ENCODE assay signal across 9 cellular contexts in the genomic region with DNA sequence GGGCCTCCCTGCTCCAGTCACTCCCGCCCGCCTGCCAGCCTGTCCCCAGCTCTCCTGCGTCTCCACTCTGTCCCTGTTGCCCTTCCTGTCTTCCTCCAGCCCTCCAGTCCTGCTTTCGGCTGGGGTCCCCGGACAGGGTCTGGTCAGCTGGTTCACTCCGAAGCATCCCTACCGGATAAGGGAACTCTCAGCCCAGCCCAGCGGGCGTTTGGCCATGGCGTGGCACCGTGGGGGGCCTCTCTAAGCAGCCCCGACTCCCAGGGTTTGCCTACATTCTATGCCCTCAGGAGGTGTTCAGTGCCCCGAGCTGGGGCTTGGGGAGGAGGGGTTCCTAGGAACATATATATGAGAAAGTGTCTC.
DNase-seq lines count a peak whose midpoint lies in the region; ATAC-seq and TF ChIP-seq lines count a peak whose summit lies in the region.
"Had no signal": no experiment of that assay in that cellular context is flagged by ENCODE, and none has a peak within 500 bp of the region (broad histone marks: within the 10 kb centered on the region; RNA-seq: fewer than 3 reads in every experiment).

No MANE protein-coding gene starts in this region.

- peaks cover 3% of the 10 kb centered on the region; the same call in 1 of the 2 replicates for H3K79me2 ChIP-seq in DND-41 (ENCODE audit: insufficient read depth, low read length)
- H3K79me2 ChIP-seq in hepatocyte: peaks cover 4% of the 10 kb centered on the region

- in situ Hi-C loops in gastrocnemius medialis (cut with MboI; ENCODE audit: low sequenced_read_pairs in 4 of 4): loop anchor here in 3 of 4 donors (5.0 to 10.0 kb wide), 4 partner anchors 47 to 509 kb away; partner anchors contain the start of gene ZFP36L2 (in 1 of the 3)

- peak overlapping the region; percentile 35 for H3K9ac ChIP-seq in DND-41 (ENCODE audit: low read depth, low read length)

- H3K4me2 ChIP-seq in DND-41 (ENCODE audit: insufficient read depth, low read length) (peak overlapping the region; percentile 13), hepatocyte (peak overlapping the region; percentile 78)

- H3K27me3 ChIP-seq in DND-41 (ENCODE audit: insufficient read depth, low read length, poor library complexity) (no peaks in the 10 kb centered on the region), hepatocyte (no peaks in the 10 kb centered on the region), gastrocnemius medialis (no peaks in the 10 kb centered on the region)

- H3K4me3 ChIP-seq in DND-41 (ENCODE audit: low read depth in 1 of 2, low read length in 2 of 2) (no peak overlapping the region), hepatocyte (no peak overlapping the region), gastrocnemius medialis (peak overlapping the region; percentile 41 to 60 (median 48))

- WGBS in hepatocyte (ENCODE audit: low lambda C conversion rate, missing lambda C conversion rate): 10% methylated on average over 13 of the region's 13 CpGs

- TF ChIP-seq CTCF in DND-41 (IDR thresholded peaks at IDR 0.05; ENCODE audit: borderline replicate concordance, extremely low read depth, low read length, poor library complexity, severe bottlenecking): no peak
- TF ChIP-seq CTCF in hepatocyte (IDR thresholded peaks at IDR 0.05; ENCODE audit: poor library complexity): no peak
- peak in 1 of 5 experiments; percentile 4 for TF ChIP-seq CTCF in gastrocnemius medialis (IDR thresholded peaks at IDR 0.05 in 4 of 5, conservative IDR thresholded peaks at IDR 0.05 in 1 of 5)

- intact Hi-C loops in gastrocnemius medialis (cut with DNase I; ENCODE audit: low total_unique reads): loop anchor here (1.0 to 5.0 kb wide), 4 partner anchors 43 to 509 kb away; no protein-coding TSS in a partner anchor

- H3K27ac ChIP-seq in DND-41 (ENCODE audit: low read length) (peak overlapping the region; percentile 58), angular gyrus (ENCODE audit: low read depth, low read length) (peak overlapping the region; percentile 30), hepatocyte (peak overlapping the region; percentile 96), gastrocnemius medialis (peak overlapping the region in 3 of 4 donors; percentile 19 to 63 (median 54))

- TF ChIP-seq POLR2A in gastrocnemius medialis (IDR thresholded peaks at IDR 0.05): no peak

- H4K20me1 ChIP-seq in DND-41 (ENCODE audit: insufficient read depth, low read length) (no peaks in the 10 kb centered on the region), hepatocyte (ENCODE audit: insufficient read depth, poor library complexity, severe bottlenecking) (no peaks in the 10 kb centered on the region)

- no peaks in the 10 kb centered on the region for H3K9me2 ChIP-seq in hepatocyte (replicated peaks; ENCODE audit: insufficient read depth)

- ATAC-seq in DND-41 (ENCODE audit: insufficient read depth, low read depth): peak; percentile 31; the same call in 2 of the 3 replicates
- ATAC-seq in gastrocnemius medialis: peak; percentile 13 to 43
- no peak for ATAC-seq in GM21529 (IDR thresholded peaks at IDR 0.05; ENCODE audit: unreplicated experiment)
- ATAC-seq in GM19395 (IDR thresholded peaks at IDR 0.05; ENCODE audit: unreplicated experiment): no peak
- ATAC-seq: activated naive CD8-positive, alpha-beta T cell treated with anti-CD3 and anti-CD28 coated beads, Interleukin-2, amount 50 U/mL, for 24 hours had no signal

- no peaks in the 10 kb centered on the region for H3K36me3 ChIP-seq in DND-41 (ENCODE audit: insufficient read depth, low read length)
- H3K36me3 ChIP-seq in hepatocyte (replicated peaks; ENCODE audit: insufficient read depth, low read depth): no peaks in the 10 kb centered on the region
- H3K36me3 ChIP-seq in gastrocnemius medialis: no peaks in the 10 kb centered on the region

- DNase-seq in DND-41 (no peak), hepatocyte (ENCODE audit: low spot score) (no peak), gastrocnemius medialis (no peak), cortex of kidney (lab: John Stamatoyannopoulos, UW) (no peak), GF-D8 (lab: John Stamatoyannopoulos, UW) (no peak)

- H3K9me3 ChIP-seq in DND-41 (ENCODE audit: insufficient read depth, low read length, severe bottlenecking): no peaks in the 10 kb centered on the region
- no peaks in the 10 kb centered on the region for H3K9me3 ChIP-seq in hepatocyte (ENCODE audit: low read depth)
- no peaks in the 10 kb centered on the region for H3K9me3 ChIP-seq in gastrocnemius medialis

- H3K4me1 ChIP-seq in DND-41 (ENCODE audit: insufficient read depth, low read length) (peaks cover 66% of the 10 kb centered on the region), hepatocyte (ENCODE audit: insufficient read depth) (peaks cover 62% of the 10 kb centered on the region), gastrocnemius medialis (peaks cover 9 to 13% of the 10 kb centered on the region in 2 donors)

- H2AFZ ChIP-seq in DND-41 (ENCODE audit: low read depth, low read length): no peak overlapping the region
- H2AFZ ChIP-seq in hepatocyte: peak overlapping the region; percentile 51

Comparison
In these comparisons a context has a peak if more than half of its experiments do, and no peak if none do; other contexts are left out.
1. ATAC-seq: peak in DND-41 (single experiment) and gastrocnemius medialis (2 of 2); none in GM21529 (single experiment) and GM19395 (single experiment).
2. H3K27ac ChIP-seq: peak in every context shown above with its lines; median percentile 96 in hepatocyte; 58 in DND-41; 54 in gastrocnemius medialis; 30 in angular gyrus.
3. H3K4me3 ChIP-seq: peak in gastrocnemius medialis (4 of 4); none in DND-41 (0 of 2) and hepatocyte (single experiment).